Comparison of ENCODE assay signal across 10 cellular contexts in genomic region chr3:195209836-195210551, GRCh38.
DNase-seq lines count a peak whose midpoint lies in the region; ATAC-seq and TF ChIP-seq lines count a peak whose summit lies in the region.
"Had no signal": no experiment of that assay in that cellular context is flagged by ENCODE, and none has a peak within 500 bp of the region (broad histone marks: within the 10 kb centered on the region; RNA-seq: fewer than 3 reads in every experiment).

No MANE protein-coding gene starts in this region.

- H3K4me1 ChIP-seq in esophagus squamous epithelium = peaks cover 16 to 59% (median 43%) of the 10 kb centered on the region in 3 donors
- H3K4me1 ChIP-seq in aorta (ENCODE audit: control insufficient read depth in 1 of 2, insufficient read depth in 2 of 2, low read length in 2 of 2) = no peaks in the 10 kb centered on the region

- TF ChIP-seq CTCF in esophagus squamous epithelium (IDR thresholded peaks at IDR 0.05) = no peak
- no peak for TF ChIP-seq CTCF in nephron (IDR thresholded peaks at IDR 0.05; ENCODE audit: unreplicated experiment in 3 of 3)

- H3K4me3 ChIP-seq in esophagus squamous epithelium (peak overlapping the region in 3 of 4 donors; percentile 13 to 43 (median 18)), aorta (ENCODE audit: low read length in 2 of 2) (no peak overlapping the region)

- H3K27me3 ChIP-seq in esophagus squamous epithelium = no peaks in the 10 kb centered on the region
- H3K27me3 ChIP-seq in aorta (ENCODE audit: control insufficient read depth in 1 of 2, insufficient read depth in 2 of 2, low read length in 1 of 2) = no peaks in the 10 kb centered on the region

- DNase-seq in activated CD8-positive, alpha-beta memory T cell treated with anti-CD3 and anti-CD28 coated beads for 24 hours = peak; percentile 37
- no peak for DNase-seq in activated CD8-positive, alpha-beta memory T cell treated with anti-CD3 and anti-CD28 coated beads, Interleukin-2, amount 50 U/mL, for 48 hours
- no peak for DNase-seq in esophagus squamous epithelium (lab: John Stamatoyannopoulos, UW)
- peak; percentile 67 to 80 for DNase-seq in aorta
- DNase-seq in stimulated activated CD4-positive, alpha-beta T cell treated with anti-CD3 and anti-CD28 coated beads, Interleukin-2, amount 100 ng/mL, for 48 hours = no peak
- no peak for DNase-seq in SIG-M5 treated with dmso at 0.1 percent for 504 hours (lab: John Stamatoyannopoulos, UW; ENCODE audit: unreplicated experiment)
- DNase-seq: central memory CD4-positive, alpha-beta T cell had no signal

- H3K27ac ChIP-seq in esophagus squamous epithelium (peak overlapping the region; percentile 76 to 93 (median 86)), aorta (ENCODE audit: low read depth in 1 of 2, low read length in 2 of 2) (peak overlapping the region in 1 of 2 donors; percentile 55)

- H3K9me3 ChIP-seq in esophagus squamous epithelium (no peaks in the 10 kb centered on the region), aorta (ENCODE audit: control insufficient read depth, low read length) (no peaks in the 10 kb centered on the region)

- peaks cover 8% of the 10 kb centered on the region for H3K9me3 Mint-ChIP-seq in nephron
- H3K9me3 Mint-ChIP-seq: T-helper 1 cell treated with Interleukin-12 subunit alpha and Interleukin-12 subunit beta and Interleukin-4 antibody, amounts not matched to agents 30 μg/mL and 1 μg/mL, for 36 hours had no signal

- intact Hi-C loops in esophagus squamous epithelium (cut with DNase I) = no loop called here
- intact Hi-C loops in aorta (cut with DNase I) = no loop called here

- H3K4me1 Mint-ChIP-seq in nephron = peaks cover 46% of the 10 kb centered on the region

- H3K36me3 ChIP-seq in esophagus squamous epithelium (no peaks in the 10 kb centered on the region), aorta (ENCODE audit: control insufficient read depth in 1 of 2, insufficient read depth in 2 of 2, low read length in 1 of 2) (no peaks in the 10 kb centered on the region)

- H3K4me3 Mint-ChIP-seq in nephron = peak overlapping the region; percentile 33 to 78 (median 52)
- H3K4me3 Mint-ChIP-seq: T-helper 1 cell treated with Interleukin-12 subunit alpha and Interleukin-12 subunit beta and Interleukin-4 antibody, amounts not matched to agents 30 μg/mL and 1 μg/mL, for 36 hours had no signal

- peak overlapping the region; percentile 98 to 100 (median 100) for H3K27ac Mint-ChIP-seq in nephron
- H3K27ac Mint-ChIP-seq: T-helper 1 cell treated with Interleukin-12 subunit alpha and Interleukin-12 subunit beta and Interleukin-4 antibody, amounts not matched to agents 30 μg/mL and 1 μg/mL, for 36 hours had no signal

- ATAC-seq in aorta (ENCODE audit: low FRiP score) (peak; percentile 68), HG02588 (IDR thresholded peaks at IDR 0.05; ENCODE audit: unreplicated experiment) (no peak)

- H3K27me3 Mint-ChIP-seq in nephron (ENCODE audit: low read depth) = peaks cover 4% of the 10 kb centered on the region

- peak in 1 of 4 donors; percentile 31 for TF ChIP-seq POLR2A in esophagus squamous epithelium (IDR thresholded peaks at IDR 0.05)

- WGBS in esophagus squamous epithelium, 2 donors = 33 to 60% methylated on average over 9 to 12 of the region's 20 CpGs
- 40 to 44% methylated on average over 20 of the region's 20 CpGs for WGBS in aorta, 2 donors

- H3K36me3 Mint-ChIP-seq in nephron (ENCODE audit: low read depth) = peaks cover 18% of the 10 kb centered on the region

Comparison
In these comparisons a context has a peak if more than half of its experiments do, and no peak if none do; other contexts are left out.
1. DNase-seq: peak in activated CD8-positive, alpha-beta memory T cell treated with anti-CD3 and anti-CD28 coated beads for 24 hours (single experiment) and aorta (2 of 2); none in activated CD8-positive, alpha-beta memory T cell treated with anti-CD3 and anti-CD28 coated beads, Interleukin-2, amount 50 U/mL, for 48 hours (single experiment), esophagus squamous epithelium (single experiment), stimulated activated CD4-positive, alpha-beta T cell treated with anti-CD3 and anti-CD28 coated beads, Interleukin-2, amount 100 ng/mL, for 48 hours (0 of 2) and SIG-M5 treated with dmso at 0.1 percent for 504 hours (single experiment).
2. H3K4me3 ChIP-seq: peak in esophagus squamous epithelium (3 of 4); none in aorta (0 of 2).